1 cellular context compared by ENCODE assay signal in the genomic region with DNA sequence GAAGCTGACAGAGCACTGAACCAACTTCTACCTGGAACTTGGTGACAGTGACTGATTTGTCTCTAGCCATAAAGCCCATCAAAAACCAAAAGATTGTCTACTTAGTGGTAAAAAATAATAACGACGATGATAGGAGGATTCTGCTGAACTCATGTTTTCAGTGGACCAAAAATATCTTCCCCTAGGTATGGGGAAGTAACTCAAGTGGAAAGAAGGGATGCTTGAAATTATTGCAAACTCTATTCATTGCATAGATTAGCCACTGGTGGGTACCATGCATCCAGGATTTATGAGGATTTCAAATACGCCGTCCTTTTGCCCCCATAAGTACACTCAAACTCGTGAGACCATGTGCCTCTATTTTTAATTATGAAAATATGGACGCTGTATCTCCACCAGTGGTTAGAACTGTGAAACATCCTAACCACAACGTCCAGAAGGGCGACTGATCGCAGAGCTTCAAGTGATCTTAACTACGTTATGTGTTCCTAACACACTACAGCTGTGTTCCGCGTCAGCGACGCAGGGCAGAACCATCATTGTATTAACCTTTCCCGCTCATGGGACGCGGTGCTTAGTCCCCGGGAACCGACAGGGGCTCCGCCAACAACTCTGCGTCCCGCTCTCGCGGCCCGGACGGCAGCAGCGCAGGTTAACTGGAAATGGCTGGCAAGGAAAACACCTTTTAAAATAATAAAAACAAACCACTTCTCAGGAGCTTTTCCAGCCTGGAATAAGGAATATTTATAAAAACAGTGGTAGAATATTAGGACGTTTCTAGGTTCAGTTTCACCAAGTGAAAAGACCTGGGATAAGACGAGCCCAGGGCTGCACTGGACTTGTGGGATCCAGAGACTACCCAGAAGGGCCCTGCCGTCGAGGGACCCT.
TF ChIP-seq lines count a peak whose summit lies in the region.

No MANE protein-coding gene starts in this region.

TF ChIP-seq in neural cell, 6 proteins besides CTCF, POLR2A, EP300 and RAD21 (continued from another document):
- no peak for TF ChIP-seq REST (IDR thresholded peaks at IDR 0.05; ENCODE audit: borderline replicate concordance)
